In the genomic region with DNA sequence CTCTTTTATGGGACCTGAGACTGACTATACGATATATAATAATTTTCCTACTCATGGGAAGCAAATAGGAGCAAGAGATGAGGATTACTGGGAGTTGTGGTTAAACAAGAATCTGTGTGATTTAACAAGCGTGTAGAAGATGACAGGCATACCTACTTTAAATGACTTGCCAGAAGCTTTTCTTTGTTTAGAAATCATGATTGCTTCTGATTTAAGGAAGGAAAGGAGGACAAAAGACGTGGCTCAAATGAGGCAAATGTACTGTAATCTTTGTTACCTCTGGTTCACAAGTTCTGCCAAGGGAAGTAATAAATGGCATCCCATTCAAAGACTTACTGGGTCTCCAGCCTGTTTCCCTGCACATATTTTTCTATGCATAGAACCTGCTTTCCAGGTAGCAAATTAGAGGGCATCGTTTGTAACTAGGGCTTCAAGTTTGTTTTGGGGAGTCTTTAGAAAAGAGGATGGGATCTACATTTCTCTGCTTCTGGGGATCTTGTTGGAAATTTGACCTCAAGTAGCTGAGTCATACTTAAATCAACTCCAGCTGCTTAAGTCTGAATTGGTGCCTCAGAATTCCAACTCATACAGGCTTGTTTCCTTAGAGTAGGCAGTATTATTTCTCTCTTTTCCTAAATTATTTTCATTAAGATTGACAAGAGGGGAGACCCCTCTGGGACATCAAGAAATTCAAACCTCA, we compare ENCODE assay signal across 15 cellular contexts. TPM values are rescaled to one million over a fixed set of nuclear protein-coding genes. Genes with fewer than 3 reads are reported as not detected.
DNase-seq lines count a peak whose midpoint lies in the region; ATAC-seq, FAIRE-seq and TF ChIP-seq lines count a peak whose summit lies in the region.
"Had no signal": no experiment of that assay in that cellular context is flagged by ENCODE, and none has a peak within 500 bp of the region (broad histone marks: within the 10 kb centered on the region; RNA-seq: fewer than 3 reads in every experiment).

No MANE protein-coding gene starts in this region.

- H2AFZ ChIP-seq in fibroblast of lung (ENCODE audit: low read length) (no peak overlapping the region), smooth muscle cell (ENCODE audit: low read depth) (peak overlapping the region; percentile 30)

- peaks cover 16% of the 10 kb centered on the region for H3K4me1 ChIP-seq in fibroblast of lung (ENCODE audit: control insufficient read depth, extremely low read depth, insufficient read depth, low read length)
- peaks cover 27% of the 10 kb centered on the region for H3K4me1 ChIP-seq in smooth muscle cell (ENCODE audit: low read depth)

- no peak for TF ChIP-seq CTCF in fibroblast of lung (conservative IDR thresholded peaks at IDR 0.05 in 1 of 2, IDR thresholded peaks at IDR 0.05 in 1 of 2; ENCODE audit: low read depth in 1 of 2, low read length in 2 of 2)
- TF ChIP-seq CTCF in smooth muscle cell (IDR thresholded peaks at IDR 0.05; ENCODE audit: borderline replicate concordance, insufficient read depth, poor library complexity, severe bottlenecking): no peak

- H3K9ac ChIP-seq in fibroblast of lung (ENCODE audit: insufficient read depth, low read length): no peak overlapping the region
- H3K9ac ChIP-seq in smooth muscle cell (ENCODE audit: low read depth): peak overlapping the region; percentile 76

- H3K79me2 ChIP-seq in fibroblast of lung (ENCODE audit: control insufficient read depth, insufficient read depth, low read length) (peaks cover 7% of the 10 kb centered on the region), smooth muscle cell (ENCODE audit: low read depth) (peaks cover 22% of the 10 kb centered on the region)

- H3K36me3 ChIP-seq in fibroblast of lung (ENCODE audit: control insufficient read depth, insufficient read depth, low read length): no peaks in the 10 kb centered on the region
- no peaks in the 10 kb centered on the region for H3K36me3 ChIP-seq in smooth muscle cell (ENCODE audit: low read depth)
- no peaks in the 10 kb centered on the region for H3K36me3 ChIP-seq in H7 (replicated peaks; ENCODE audit: control insufficient read depth, insufficient read depth, low read length)

- H3K4me2 ChIP-seq in fibroblast of lung (ENCODE audit: extremely low read depth, insufficient read depth, low read length) (peak overlapping the region; percentile 34), smooth muscle cell (peak overlapping the region; percentile 76)

- intact Hi-C loops in Right ventricle myocardium superior (cut with DNase I): no loop called here

- H3K9me3 ChIP-seq in fibroblast of lung (ENCODE audit: control insufficient read depth, insufficient read depth, low read depth, low read length) (no peaks in the 10 kb centered on the region), smooth muscle cell (replicated peaks; ENCODE audit: low read depth) (no peaks in the 10 kb centered on the region)

- peaks cover 14% of the 10 kb centered on the region for H3F3A ChIP-seq in smooth muscle cell (ENCODE audit: low read depth)

- no peak for FAIRE-seq in HTR-8/SVneo (lab: Jason Lieb, UNC)
- FAIRE-seq: GM12891 had no signal

- no peak for ATAC-seq in Right ventricle myocardium superior (ENCODE audit: poor library complexity)
- ATAC-seq: naive thymus-derived CD8-positive, alpha-beta T cell; right cardiac atrium had no signal

- H4K20me1 ChIP-seq in fibroblast of lung (ENCODE audit: control insufficient read depth, extremely low read depth, insufficient read depth, low read length) (no peaks in the 10 kb centered on the region), smooth muscle cell (ENCODE audit: low read depth) (no peaks in the 10 kb centered on the region)

- H3K4me3 ChIP-seq in fibroblast of lung (replicated peaks in 1 of 4; ENCODE audit: control extremely low read depth in 1 of 4, insufficient read depth in 1 of 4, low read depth in 3 of 4, low read length in 4 of 4) (no peak overlapping the region), smooth muscle cell (no peak overlapping the region), H7 (ENCODE audit: insufficient read depth, low read depth, low read length) (no peak overlapping the region)

- 27% methylated on average over 4 of the region's 4 CpGs for WGBS in smooth muscle cell (ENCODE audit: low lambda C conversion rate)

- H3K27me3 ChIP-seq in fibroblast of lung (ENCODE audit: control insufficient read depth, insufficient read depth, low read length) (no peaks in the 10 kb centered on the region), smooth muscle cell (ENCODE audit: low read depth) (no peaks in the 10 kb centered on the region), H7 (ENCODE audit: control insufficient read depth, insufficient read depth, low read length) (no peaks in the 10 kb centered on the region)

- DNase-seq in GM03348 (ENCODE audit: low spot score): peak; percentile 65
- DNase-seq in RPMI7951 (ENCODE audit: low read depth): peak; percentile 84
- peak; percentile 85 to 90 for DNase-seq in fibroblast of lung (ENCODE audit: low read depth in 2 of 2)
- no peak for DNase-seq in smooth muscle cell (lab: John Stamatoyannopoulos, UW; ENCODE audit: unreplicated experiment)
- DNase-seq in Right ventricle myocardium superior: no peak
- no peak for DNase-seq in H7
- no peak for DNase-seq in HTR-8/SVneo (ENCODE audit: insufficient read length, low spot score)
- DNase-seq: activated CD4-positive, alpha-beta T cell treated with anti-CD3 and anti-CD28 coated beads for 48 hours; activated T-cell treated with anti-CD3 and anti-CD28 coated beads, Interleukin-2, amount 50 U/mL, for 24 hours; left colon; naive thymus-derived CD8-positive, alpha-beta T cell; NCI-H345; right cardiac atrium; T-helper 1 cell had no signal

- peak overlapping the region; percentile 26 for H3K27ac ChIP-seq in fibroblast of lung (ENCODE audit: insufficient read depth, low read length)
- H3K27ac ChIP-seq in smooth muscle cell (ENCODE audit: low read depth): peak overlapping the region; percentile 95

RNA-seq across cellular contexts. Expression of gene TRMT11, which starts 2.9 kb away (rescaled TPM):
- 27.0 and 28.6 TPM in 2 replicates for total RNA-seq in RPMI7951 (2014; rRNA removed; shearing (Covaris generic))
- 18.5 and 22.1 TPM in 2 replicates for total RNA-seq in fibroblast of lung
- 19.5 and 23.5 TPM in 2 replicates for polyA plus RNA-seq in fibroblast of lung
- polyA plus RNA-seq in fibroblast of lung (2012): 9.3 and 12.9 TPM in 2 replicates
- 0.33 TPM in 1 of 2 replicates, not detected in the other for polyA minus RNA-seq in fibroblast of lung (ENCODE audit: low replicate concordance)
- total RNA-seq in smooth muscle cell: 21.6 and 26.2 TPM in 2 replicates
- 12.8 and 17.4 TPM in 2 replicates for polyA plus RNA-seq in smooth muscle cell
- total RNA-seq in Right ventricle myocardium superior: 13.5 TPM
- total RNA-seq in H7 (2014; rRNA removed; shearing (Covaris generic)): 29.5 and 32.3 TPM in 2 replicates

RNA-seq across cellular contexts. Expression of gene HINT3, which starts 26.8 kb away (rescaled TPM):
- total RNA-seq in RPMI7951 (2014; rRNA removed; shearing (Covaris generic)): 16.1 and 17.7 TPM in 2 replicates
- total RNA-seq in fibroblast of lung (28.8 and 36.8 TPM in 2 replicates), smooth muscle cell (13.1 and 21.2 TPM in 2 replicates), Right ventricle myocardium superior (33.5 TPM)
- polyA plus RNA-seq in fibroblast of lung (1.7 and 2.1 TPM in 2 replicates), smooth muscle cell (6.8 and 10.0 TPM in 2 replicates)
- polyA plus RNA-seq in fibroblast of lung (2012): 8.9 and 10.7 TPM in 2 replicates
- polyA minus RNA-seq in fibroblast of lung (ENCODE audit: low replicate concordance): 0.16 and 0.41 TPM in 2 replicates
- total RNA-seq in H7 (2014; rRNA removed; shearing (Covaris generic)): 13.8 and 17.7 TPM in 2 replicates

Comparison
In these comparisons a context has a peak if more than half of its experiments do, and no peak if none do; other contexts are left out.
1. DNase-seq: peak in GM03348 (single experiment), RPMI7951 (single experiment) and fibroblast of lung (2 of 2); none in smooth muscle cell (single experiment), Right ventricle myocardium superior (single experiment), H7 (single experiment) and HTR-8/SVneo (single experiment).